In genomic region chr5:121399879-121400278, GRCh38 we compare ENCODE assay signal across 16 cellular contexts.
DNase-seq lines count a peak whose midpoint lies in the region; ATAC-seq and TF ChIP-seq lines count a peak whose summit lies in the region.
"Had no signal": no experiment of that assay in that cellular context is flagged by ENCODE, and none has a peak within 500 bp of the region (broad histone marks: within the 10 kb centered on the region; RNA-seq: fewer than 3 reads in every experiment).

No MANE protein-coding gene starts in this region.

- no peak for TF ChIP-seq CTCF in GM06990 (IDR thresholded peaks at IDR 0.05; ENCODE audit: insufficient read depth, low read length, poor library complexity, severe bottlenecking)

- ATAC-seq in GM19395 (IDR thresholded peaks at IDR 0.05; ENCODE audit: unreplicated experiment) (peak; percentile 87), HG02678 (IDR thresholded peaks at IDR 0.05; ENCODE audit: unreplicated experiment) (peak; percentile 65), HG03342 (IDR thresholded peaks at IDR 0.05; ENCODE audit: unreplicated experiment) (peak; percentile 72)
- ATAC-seq: GM23338 had no signal

- DNase-seq in GM06990 (ENCODE audit: extremely low read depth, insufficient read length) (peak; percentile 46), NCI-H345 treated with DMSO at 0.1 percent for 48 hours (lab: John Stamatoyannopoulos, UW; ENCODE audit: unreplicated experiment) (no peak), iPS-NIHi11 (ENCODE audit: low spot score) (no peak), NCI-H446 treated with DMSO at 0.1 percent for 48 hours (lab: John Stamatoyannopoulos, UW) (no peak), HAP-1 (ENCODE audit: low spot score in 2 of 2) (no peak)
- DNase-seq: activated CD4-positive, alpha-beta T cell treated with anti-CD3 and anti-CD28 coated beads for 4 hours; anterior cingulate cortex; mammary epithelial cell; NCI-H1048; NCI-H345; tibial artery had no signal

- no peaks in the 10 kb centered on the region for H3K27me3 ChIP-seq in GM06990 (replicated peaks; ENCODE audit: control insufficient read depth, insufficient read depth, low read length)
- no peaks in the 10 kb centered on the region for H3K27me3 ChIP-seq in HAP-1 (ENCODE audit: low read depth)
- H3K27me3 ChIP-seq: neutrophil, tibial artery had no signal

- H3K4me1 ChIP-seq in HAP-1 = no peaks in the 10 kb centered on the region
- H3K4me1 ChIP-seq: tibial artery had no signal

- no peaks in the 10 kb centered on the region for H3K36me3 ChIP-seq in GM06990 (ENCODE audit: control insufficient read depth, insufficient read depth, low read length)
- H3K36me3 ChIP-seq in HAP-1 (replicated peaks) = no peaks in the 10 kb centered on the region
- H3K36me3 ChIP-seq: neutrophil, tibial artery had no signal

- no peaks in the 10 kb centered on the region for H3K9me3 ChIP-seq in HAP-1
- H3K9me3 ChIP-seq: neutrophil, tibial artery had no signal

- no peak overlapping the region for H3K4me3 ChIP-seq in GM06990 (replicated peaks; ENCODE audit: low read depth, low read length)
- H3K4me3 ChIP-seq in HAP-1 = no peak overlapping the region
- H3K4me3 ChIP-seq: GM23338, tibial artery had no signal

- in situ Hi-C loops in HAP-1 (cut with MboI; ENCODE audit: low sequenced_read_pairs) = no loop called here
